In genomic region chr3:160403796-160404510, GRCh38 we compare ENCODE assay signal across 10 cellular contexts. TPM values are rescaled to one million over a fixed set of nuclear protein-coding genes. Genes with fewer than 3 reads are reported as not detected.
A peak's percentile ranks its signal among the peaks of the same experiment; 100 is the strongest.
DNase-seq lines count a peak whose midpoint lies in the region; ATAC-seq and TF ChIP-seq lines count a peak whose summit lies in the region.
"Had no signal": no experiment of that assay in that cellular context is flagged by ENCODE, and none has a peak within 500 bp of the region (broad histone marks: within the 10 kb centered on the region; RNA-seq: fewer than 3 reads in every experiment).

No MANE protein-coding gene starts in this region.

- H3K4me1 Mint-ChIP-seq in chondrocyte (ENCODE audit: low read depth) (peaks cover 47% of the 10 kb centered on the region), nephron progenitor cell (peaks cover 43% of the 10 kb centered on the region)

- intact Hi-C loops in posterior cingulate gyrus (cut with DNase I) = no loop called here

- peak overlapping the region; percentile 89 for H3K4me3 ChIP-seq in MM.1S (ENCODE audit: low read length)

- no peak for ATAC-seq in left lobe of liver

- TF ChIP-seq CTCF in MM.1S (IDR thresholded peaks at IDR 0.05; ENCODE audit: low read length) (no peak), chondrocyte (IDR thresholded peaks at IDR 0.05) (no peak), nephron progenitor cell (IDR thresholded peaks at IDR 0.05) (no peak), GM10248 (IDR thresholded peaks at IDR 0.05; ENCODE audit: control extremely low read depth, extremely low read depth, low read depth, missing control alignments) (no peak)

- in situ Hi-C loops in Caki2 (cut with HindIII; ENCODE audit: low pct_unique_long_range_greater_than_20kb, low sequenced_read_pairs) = no loop called here

- H3K4me3 Mint-ChIP-seq in chondrocyte (ENCODE audit: unreplicated experiment) = peak overlapping the region; percentile 88
- peak overlapping the region; percentile 99 for H3K4me3 Mint-ChIP-seq in nephron progenitor cell

- peaks cover 97% of the 10 kb centered on the region for H3K79me2 ChIP-seq in MM.1S (ENCODE audit: low read length)

- H3K4me2 ChIP-seq in MM.1S (ENCODE audit: low read depth, low read length) = peak overlapping the region; percentile 79

- POLR2A ChIA-PET in GM10248 (lab: Yijun Ruan, JAX) = no interaction called here

- H3K27me3 ChIP-seq in MM.1S (replicated peaks; ENCODE audit: insufficient read depth, low read length) = no peaks in the 10 kb centered on the region

- H3K36me3 ChIP-seq in MM.1S (replicated peaks; ENCODE audit: insufficient read depth, low read length) = peaks cover 23% of the 10 kb centered on the region

- H2AFZ ChIP-seq in MM.1S (ENCODE audit: low read length) = no peak overlapping the region

- DNase-seq in Caki2 (ENCODE audit: low read depth) (peak; percentile 48), MM.1S (peak; percentile 40), chondrocyte (ENCODE audit: low spot score) (no peak), nephron progenitor cell (no peak), COR-L47 (lab: John Stamatoyannopoulos, UW) (no peak), posterior cingulate gyrus (no peak), left lobe of liver (ENCODE audit: low spot score) (no peak), GM10248 (ENCODE audit: extremely low spot score) (no peak)
- DNase-seq: T-helper 9 cell had no signal

- H3K9me2 ChIP-seq in MM.1S (replicated peaks; ENCODE audit: insufficient read depth, low read length) = no peaks in the 10 kb centered on the region

- CTCF ChIA-PET in GM10248 (lab: Yijun Ruan, JAX) = interaction anchor here (4.7 kb wide), 1 partner anchor 10 kb away, joined by 33 read pairs; no protein-coding TSS in a partner anchor

- H3K9me3 ChIP-seq in MM.1S (replicated peaks; ENCODE audit: insufficient read depth, low read length) = no peaks in the 10 kb centered on the region

- peaks cover 32% of the 10 kb centered on the region for H3K4me1 ChIP-seq in MM.1S (ENCODE audit: low read length)

- no peaks in the 10 kb centered on the region for H3K27me3 Mint-ChIP-seq in chondrocyte (ENCODE audit: low read depth)
- peaks cover 4% of the 10 kb centered on the region for H3K27me3 Mint-ChIP-seq in nephron progenitor cell (ENCODE audit: low read depth, poor library complexity)

- H3K9ac ChIP-seq in MM.1S (ENCODE audit: low read length) = peak overlapping the region; percentile 98

- H3F3A ChIP-seq in MM.1S (ENCODE audit: insufficient read depth, low read length) = peaks cover 27% of the 10 kb centered on the region

- peaks cover 31% of the 10 kb centered on the region for H4K20me1 ChIP-seq in MM.1S (ENCODE audit: insufficient read depth, low read length)

- H3K27ac Mint-ChIP-seq in chondrocyte (ENCODE audit: unreplicated experiment) (peak overlapping the region; percentile 98), nephron progenitor cell (peak overlapping the region; percentile 90)

- H3K36me3 Mint-ChIP-seq in chondrocyte (ENCODE audit: low read depth) (peaks cover 2% of the 10 kb centered on the region), nephron progenitor cell (ENCODE audit: low read depth) (peaks cover 35% of the 10 kb centered on the region)

- H3K27ac ChIP-seq in MM.1S (ENCODE audit: low read length) = peak overlapping the region; percentile 91; the same call in 1 of the 2 replicates
- H3K27ac ChIP-seq: epithelial cell of prostate had no signal

- no peaks in the 10 kb centered on the region for H3K9me3 Mint-ChIP-seq in chondrocyte (ENCODE audit: low read depth)
- H3K9me3 Mint-ChIP-seq in nephron progenitor cell = peaks cover 4% of the 10 kb centered on the region

RNA-seq across cellular contexts. Expression of gene SMC4, which starts 4.5 kb away (rescaled TPM):
- 40.7 and 60.1 TPM in 2 replicates for total RNA-seq in Caki2 (2014; rRNA removed; shearing (Covaris generic); ENCODE audit: low replicate concordance)
- total RNA-seq in chondrocyte (38.7 to 52.9 TPM (median 40.2 TPM) in 3 replicates), left lobe of liver (12.0 TPM)

RNA-seq across cellular contexts. Expression of gene IFT80, which starts 4.9 kb away (rescaled TPM):
- 43.1 and 91.9 TPM in 2 replicates for total RNA-seq in Caki2 (2014; rRNA removed; shearing (Covaris generic); ENCODE audit: low replicate concordance)
- total RNA-seq in chondrocyte = 22.6 to 39.1 TPM (median 23.9 TPM) in 3 replicates
- 6.3 TPM for total RNA-seq in left lobe of liver

RNA-seq across cellular contexts. Expression of gene TRIM59, which starts 45.6 kb away (rescaled TPM):
- 30.5 and 61.7 TPM in 2 replicates for total RNA-seq in Caki2 (2014; rRNA removed; shearing (Covaris generic); ENCODE audit: low replicate concordance)
- total RNA-seq in chondrocyte (25.3 to 26.7 TPM (median 25.5 TPM) in 3 replicates), left lobe of liver (0.25 TPM)

Comparison
In these comparisons a context has a peak if more than half of its experiments do, and no peak if none do; other contexts are left out.
1. DNase-seq: peak in Caki2 (single experiment) and MM.1S (single experiment); none in chondrocyte (single experiment), nephron progenitor cell (single experiment), COR-L47 (single experiment), posterior cingulate gyrus (0 of 10), left lobe of liver (single experiment) and GM10248 (single experiment).
2. RNA of gene TRIM59, which starts 45.6 kb away (total RNA-seq): 30.5 to 61.7 TPM in Caki2 and 25.3 to 26.7 TPM in chondrocyte; 0.25 TPM in left lobe of liver (single experiment); every median in the first group is over 10 times any median in the second.